In genomic region chr2:57876313-57876712, GRCh38 we compare ENCODE assay signal across 17 cellular contexts.
DNase-seq lines count a peak whose midpoint lies in the region; ATAC-seq and TF ChIP-seq lines count a peak whose summit lies in the region.
"Had no signal": no experiment of that assay in that cellular context is flagged by ENCODE, and none has a peak within 500 bp of the region (broad histone marks: within the 10 kb centered on the region; RNA-seq: fewer than 3 reads in every experiment).

No MANE protein-coding gene starts in this region.

- DNase-seq in OCI-M2 (lab: John Stamatoyannopoulos, UW; ENCODE audit: unreplicated experiment) (no peak), progenitor cell of endocrine pancreas (ENCODE audit: low spot score, unreplicated experiment) (no peak), NCI-H748 treated with DMSO at 0.1 percent for 48 hours (lab: John Stamatoyannopoulos, UW) (no peak)
- DNase-seq: activated CD4-positive, alpha-beta T cell treated with anti-CD3 and anti-CD28 coated beads for 36 hours; activated CD8-positive, alpha-beta memory T cell treated with anti-CD3 and anti-CD28 coated beads, Interleukin-2, amount 50 U/mL, for 4 hours; activated naive CD4-positive, alpha-beta T cell treated with Interleukin-2 at 50 U/mL for 16 hours; BE2C; H7; Karpas-422; left lung; NCI-H226; nucleus accumbens; right cardiac atrium had no signal

- H3K27ac Mint-ChIP-seq in progenitor cell of endocrine pancreas = no peak overlapping the region
- H3K27ac Mint-ChIP-seq: activated CD4-positive, alpha-beta T cell treated with anti-CD3 and anti-CD28 coated beads for 36 hours had no signal

- no peaks in the 10 kb centered on the region for H3K27me3 ChIP-seq in endocrine pancreas (ENCODE audit: control insufficient read depth, insufficient read depth, low read length)
- H3K27me3 ChIP-seq: BE2C, left lung had no signal

- no peak for TF ChIP-seq CTCF in progenitor cell of endocrine pancreas (IDR thresholded peaks at IDR 0.05; ENCODE audit: unreplicated experiment)

- no peaks in the 10 kb centered on the region for H3K36me3 ChIP-seq in endocrine pancreas (ENCODE audit: control insufficient read depth, insufficient read depth, low read length)
- H3K36me3 ChIP-seq: BE2C, left lung had no signal

- H3K4me1 ChIP-seq in endocrine pancreas (ENCODE audit: control insufficient read depth, insufficient read depth, low read length) = no peaks in the 10 kb centered on the region
- H3K4me1 ChIP-seq: BE2C, left lung had no signal

- no peaks in the 10 kb centered on the region for H3K36me3 Mint-ChIP-seq in progenitor cell of endocrine pancreas (ENCODE audit: insufficient read depth)

- H3K9me3 ChIP-seq in endocrine pancreas (ENCODE audit: control insufficient read depth, low read length) = no peaks in the 10 kb centered on the region
- H3K9me3 ChIP-seq: BE2C, left lung had no signal

- H3K9me3 Mint-ChIP-seq in progenitor cell of endocrine pancreas (ENCODE audit: low read depth) = no peaks in the 10 kb centered on the region

- no peak overlapping the region for H3K9ac ChIP-seq in endocrine pancreas (ENCODE audit: control insufficient read depth, insufficient read depth, low read length)

- no peak overlapping the region for H3K4me3 Mint-ChIP-seq in progenitor cell of endocrine pancreas (ENCODE audit: low read depth)
- H3K4me3 Mint-ChIP-seq: activated CD4-positive, alpha-beta T cell treated with anti-CD3 and anti-CD28 coated beads for 36 hours had no signal

- H3K4me3 ChIP-seq in endocrine pancreas (ENCODE audit: control insufficient read depth, insufficient read depth, low read length) = peak overlapping the region; percentile 70
- H3K4me3 ChIP-seq: left lung had no signal

- H3K27me3 Mint-ChIP-seq in progenitor cell of endocrine pancreas = no peaks in the 10 kb centered on the region
- H3K27me3 Mint-ChIP-seq: activated CD4-positive, alpha-beta T cell treated with anti-CD3 and anti-CD28 coated beads for 36 hours had no signal

- H3K4me1 Mint-ChIP-seq in progenitor cell of endocrine pancreas (ENCODE audit: low read depth) = no peaks in the 10 kb centered on the region
- H3K4me1 Mint-ChIP-seq: activated CD4-positive, alpha-beta T cell treated with anti-CD3 and anti-CD28 coated beads for 36 hours had no signal

- ATAC-seq in GM18870 (IDR thresholded peaks at IDR 0.05; ENCODE audit: unreplicated experiment) (peak; percentile 77), GM21723 (IDR thresholded peaks at IDR 0.05; ENCODE audit: unreplicated experiment) (peak; percentile 66), HG03097 (IDR thresholded peaks at IDR 0.05; ENCODE audit: low FRiP score, unreplicated experiment) (peak; percentile 54)
- ATAC-seq: activated CD4-positive, alpha-beta T cell treated with anti-CD3 and anti-CD28 coated beads for 36 hours; left lung; right cardiac atrium had no signal
